Comparison of ENCODE assay signal across 20 cellular contexts in genomic region chr13:56861472-56861871, GRCh38.
"Had no signal": no experiment of that assay in that cellular context is flagged by ENCODE, and none has a peak within 500 bp of the region (broad histone marks: within the 10 kb centered on the region; RNA-seq: fewer than 3 reads in every experiment).

No MANE protein-coding gene starts in this region.

- H3K4me3 ChIP-seq: adrenal gland, left ventricle myocardium inferior, ovary, prostate gland, tibial artery had no signal

- ATAC-seq: activated CD4-positive, CD25-positive, alpha-beta regulatory T cell treated with anti-CD3 and anti-CD28 coated beads, Interleukin-2, amount 50 U/mL, for 24 hours; activated CD8-positive, alpha-beta memory T cell treated with anti-CD3 and anti-CD28 coated beads, Interleukin-2, amount 10 ng/mL, durations not matched to agents 7 days and 5 days; activated CD8-positive, alpha-beta T cell treated with anti-CD3 and anti-CD28 coated beads for 36 hours; natural killer cell treated with Interleukin-12 subunit alpha and Interleukin-12 subunit beta and Interleukin-15 and Interleukin-18, amount 100 ng/mL, for 72 hours; right cardiac atrium; stimulated activated naive CD8-positive, alpha-beta T cell treated with anti-CD3 and anti-CD28 coated beads, Interleukin-15, Interleukin-2, amounts not matched to agents 100 U/mL and 50 U/mL, for 24 hours; T-cell had no signal

- DNase-seq: activated CD4-positive, alpha-beta T cell treated with anti-CD3 and anti-CD28 coated beads, Interleukin-2, amount 10 ng/mL, durations not matched to agents 7 days and 5 days; activated CD8-positive, alpha-beta memory T cell treated with anti-CD3 and anti-CD28 coated beads, Interleukin-2, amount 10 ng/mL, durations not matched to agents 7 days and 5 days; activated CD8-positive, alpha-beta T cell treated with anti-CD3 and anti-CD28 coated beads for 36 hours; activated gamma-delta T cell treated with Interleukin-2 at 50 U/mL for 16 hours; activated T-cell treated with anti-CD3 and anti-CD28 coated beads for 4 hours; adrenal gland; foreskin fibroblast; kidney glomerular epithelial cell; left ventricle myocardium inferior; mammary epithelial cell; ovary; right cardiac atrium; stimulated activated CD4-positive, alpha-beta T cell treated with anti-CD3 and anti-CD28 coated beads, Interleukin-4, amount 100 ng/mL, for 4 hours; stimulated activated naive CD8-positive, alpha-beta T cell treated with anti-CD3 and anti-CD28 coated beads, Interleukin-15, Interleukin-2, amounts not matched to agents 100 U/mL and 50 U/mL, for 24 hours; substantia nigra; T-cell; tibial artery had no signal
